ENCODE assay signal across 9 cellular contexts in genomic region chrX:63755892-63756291, GRCh38. TPM values are rescaled to one million over a fixed set of nuclear protein-coding genes. Genes with fewer than 3 reads are reported as not detected.
DNase-seq lines count a peak whose midpoint lies in the region; ATAC-seq, FAIRE-seq and TF ChIP-seq lines count a peak whose summit lies in the region.
"Had no signal": no experiment of that assay in that cellular context is flagged by ENCODE, and none has a peak within 500 bp of the region (broad histone marks: within the 10 kb centered on the region; RNA-seq: fewer than 3 reads in every experiment).

No MANE protein-coding gene starts in this region.

- intact Hi-C loops in kidney (cut with DNase I): no loop called here

- no peak for FAIRE-seq in kidney (lab: Jason Lieb, UNC)

- DNase-seq in kidney: no peak
- DNase-seq in tibial nerve (ENCODE audit: low spot score in 2 of 2): no peak
- DNase-seq in occipital lobe (lab: John Stamatoyannopoulos, UW): no peak
- no peak for DNase-seq in stimulated activated naive CD4-positive, alpha-beta T cell (lab: John Stamatoyannopoulos, UW)
- DNase-seq: upper lobe of right lung had no signal

- peaks cover 29 to 44% (median 38%) of the 10 kb centered on the region in 10 experiments for H3K4me1 ChIP-seq in BLaER1 treated with 17β-estradiol and CSF1 and Interleukin-3, amounts not matched to agents 10 nM and 100 nM
- H3K4me1 ChIP-seq in kidney (ENCODE audit: control insufficient read depth in 1 of 2, insufficient read depth in 1 of 2, low read depth in 1 of 2, low read length in 2 of 2): peaks cover 0 to 2% of the 10 kb centered on the region in 2 donors
- peaks cover 0 to 26% (median 0%) of the 10 kb centered on the region in 4 donors for H3K4me1 ChIP-seq in tibial nerve
- H3K4me1 ChIP-seq: upper lobe of right lung had no signal

- no peak overlapping the region; a peak in 1 of 22 replicates for H3K9ac ChIP-seq in BLaER1 treated with 17β-estradiol and CSF1 and Interleukin-3, amounts not matched to agents 10 nM and 100 nM
- H3K9ac ChIP-seq in kidney (ENCODE audit: low read length in 2 of 2): no peak overlapping the region

- peak overlapping the region; percentile 56 to 79 (median 64); a peak in 21 of 22 replicates for H3K4me2 ChIP-seq in BLaER1 treated with 17β-estradiol and CSF1 and Interleukin-3, amounts not matched to agents 10 nM and 100 nM

- peak overlapping the region in 4 of 10 experiments; percentile 60 to 80 (median 70); a peak in 6 of 20 replicates for H3K4me3 ChIP-seq in BLaER1 treated with 17β-estradiol and CSF1 and Interleukin-3, amounts not matched to agents 10 nM and 100 nM
- H3K4me3 ChIP-seq in WI38 (ENCODE audit: low read depth, low read length) (peak overlapping the region; percentile 49), kidney (ENCODE audit: low read length in 2 of 2) (peak overlapping the region; percentile 67 to 85), tibial nerve (no peak overlapping the region)

- no peak for TF ChIP-seq EP300 in tibial nerve (IDR thresholded peaks at IDR 0.05)

- H3K27ac ChIP-seq in BLaER1 treated with 17β-estradiol and CSF1 and Interleukin-3, amounts not matched to agents 10 nM and 100 nM: peak overlapping the region in 2 of 11 experiments; percentile 88; a peak in 3 of 22 replicates
- H3K27ac ChIP-seq in kidney (ENCODE audit: low read depth in 2 of 2, low read length in 2 of 2) (peak overlapping the region in 1 of 2 donors; percentile 81), tibial nerve (peak overlapping the region in 1 of 4 donors; percentile 95)

- TF ChIP-seq CTCF in WI38 (IDR thresholded peaks at IDR 0.05; ENCODE audit: low read depth, low read length) (no peak), kidney (IDR thresholded peaks at IDR 0.05; ENCODE audit: borderline replicate concordance, extremely low read depth, insufficient read depth) (no peak), tibial nerve (IDR thresholded peaks at IDR 0.05) (no peak)

- TF ChIP-seq POLR2A in tibial nerve (IDR thresholded peaks at IDR 0.05): no peak

- 54 to 60% methylated on average over 1 of the region's 1 CpG for WGBS in tibial nerve, 2 donors

- no peaks in the 10 kb centered on the region for H3K9me3 ChIP-seq in BLaER1 treated with 17β-estradiol and CSF1 and Interleukin-3, amounts not matched to agents 10 nM and 100 nM (replicated peaks in 1 of 11)
- no peaks in the 10 kb centered on the region for H3K9me3 ChIP-seq in kidney (ENCODE audit: control insufficient read depth in 1 of 2, low read length in 2 of 2)
- no peaks in the 10 kb centered on the region for H3K9me3 ChIP-seq in tibial nerve
- H3K9me3 ChIP-seq: upper lobe of right lung had no signal

- peaks cover 0 to 22% (median 8%) of the 10 kb centered on the region in 11 experiments; a peak in 10 of 22 replicates for H3K27me3 ChIP-seq in BLaER1 treated with 17β-estradiol and CSF1 and Interleukin-3, amounts not matched to agents 10 nM and 100 nM
- peaks cover 0 to 4% of the 10 kb centered on the region in 2 donors for H3K27me3 ChIP-seq in tibial nerve
- H3K27me3 ChIP-seq: upper lobe of right lung had no signal

- ATAC-seq in HG02610 (IDR thresholded peaks at IDR 0.05; ENCODE audit: unreplicated experiment): peak; percentile 55
- no peak for ATAC-seq in HG03280 (IDR thresholded peaks at IDR 0.05; ENCODE audit: unreplicated experiment)

- no peaks in the 10 kb centered on the region for H4K20me1 ChIP-seq in BLaER1 treated with 17β-estradiol and CSF1 and Interleukin-3, amounts not matched to agents 10 nM and 100 nM

- H3K36me3 ChIP-seq in BLaER1 treated with 17β-estradiol and CSF1 and Interleukin-3, amounts not matched to agents 10 nM and 100 nM: no peaks in the 10 kb centered on the region
- H3K36me3 ChIP-seq in kidney (ENCODE audit: control insufficient read depth in 1 of 2, insufficient read depth in 2 of 2, low read length in 2 of 2) (no peaks in the 10 kb centered on the region), tibial nerve (no peaks in the 10 kb centered on the region)
- H3K36me3 ChIP-seq: upper lobe of right lung had no signal

RNA-seq across cellular contexts. Expression of gene ARHGEF9, which starts 29.1 kb away (rescaled TPM):
- total RNA-seq in kidney: 26.4 TPM
- 20.0 TPM for polyA plus RNA-seq in kidney (ENCODE audit: insufficient read depth, low read depth, low replicate concordance)
- 10 to 100 TPM; 19.5 to 32.7 (median 25.9) TPM for total RNA-seq in tibial nerve
- 70.0 TPM for total RNA-seq in occipital lobe

Comparison
In these comparisons a context has a peak if more than half of its experiments do, and no peak if none do; other contexts are left out.
1. H3K4me3 ChIP-seq: peak in WI38 (single experiment) and kidney (2 of 2); none in tibial nerve (0 of 4).